2 cellular contexts compared by ENCODE assay signal in the genomic region with DNA sequence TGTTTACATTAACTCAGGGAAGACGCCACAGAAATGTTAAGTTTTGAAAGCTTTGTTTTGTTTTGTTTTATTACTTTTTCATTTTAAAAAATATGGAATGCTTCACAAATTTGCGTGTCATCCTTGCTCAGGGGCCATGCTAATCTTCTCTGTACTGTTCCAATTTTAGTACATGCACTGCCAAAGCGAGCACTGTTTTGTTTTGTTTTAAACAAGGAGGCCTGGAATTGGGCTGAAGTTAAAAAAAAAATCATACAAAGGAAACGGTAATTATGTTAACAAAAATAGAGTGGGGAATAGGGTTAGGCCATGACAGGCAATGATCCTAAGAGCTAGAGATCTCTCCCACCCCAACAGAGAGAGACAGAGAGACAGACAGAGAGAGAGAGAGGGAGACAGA.
TF ChIP-seq lines count a peak whose summit lies in the region.

No MANE protein-coding gene starts in this region.

TF ChIP-seq in HepG2, 621 proteins besides CTCF, POLR2A, EP300 and RAD21:
- TF ChIP-seq, protein P1, sequence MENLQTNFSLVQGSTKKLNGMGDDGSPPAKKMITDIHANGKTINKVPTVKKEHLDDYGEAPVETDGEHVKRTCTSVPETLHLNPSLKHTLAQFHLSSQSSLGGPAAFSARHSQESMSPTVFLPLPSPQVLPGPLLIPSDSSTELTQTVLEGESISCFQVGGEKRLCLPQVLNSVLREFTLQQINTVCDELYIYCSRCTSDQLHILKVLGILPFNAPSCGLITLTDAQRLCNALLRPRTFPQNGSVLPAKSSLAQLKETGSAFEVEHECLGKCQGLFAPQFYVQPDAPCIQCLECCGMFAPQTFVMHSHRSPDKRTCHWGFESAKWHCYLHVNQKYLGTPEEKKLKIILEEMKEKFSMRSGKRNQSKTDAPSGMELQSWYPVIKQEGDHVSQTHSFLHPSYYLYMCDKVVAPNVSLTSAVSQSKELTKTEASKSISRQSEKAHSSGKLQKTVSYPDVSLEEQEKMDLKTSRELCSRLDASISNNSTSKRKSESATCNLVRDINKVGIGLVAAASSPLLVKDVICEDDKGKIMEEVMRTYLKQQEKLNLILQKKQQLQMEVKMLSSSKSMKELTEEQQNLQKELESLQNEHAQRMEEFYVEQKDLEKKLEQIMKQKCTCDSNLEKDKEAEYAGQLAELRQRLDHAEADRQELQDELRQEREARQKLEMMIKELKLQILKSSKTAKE (CRISPR knock-in tag; IDR thresholded peaks at IDR 0.05; ENCODE audit: borderline replicate concordance) = no peak
- TF ChIP-seq PHF20 (CRISPR knock-in tag; IDR thresholded peaks at IDR 0.05) = no peak
- no peak for TF ChIP-seq KAT8 (CRISPR knock-in tag; IDR thresholded peaks at IDR 0.05)
- no peak for TF ChIP-seq MIER3 (CRISPR knock-in tag; IDR thresholded peaks at IDR 0.05; ENCODE audit: borderline replicate concordance)
- TF ChIP-seq ZNF44 (CRISPR knock-in tag; IDR thresholded peaks at IDR 0.05) = no peak
- TF ChIP-seq ZNF260 (CRISPR knock-in tag; IDR thresholded peaks at IDR 0.05; ENCODE audit: borderline replicate concordance, low read depth) = no peak
- TF ChIP-seq SMAD9 (CRISPR knock-in tag; IDR thresholded peaks at IDR 0.05) = no peak
- no peak for TF ChIP-seq DR1 (CRISPR knock-in tag; IDR thresholded peaks at IDR 0.05)
- TF ChIP-seq ZNF17 (CRISPR knock-in tag; IDR thresholded peaks at IDR 0.05) = no peak
- TF ChIP-seq ERF (CRISPR knock-in tag; IDR thresholded peaks at IDR 0.05) = no peak
- TF ChIP-seq ATRX (CRISPR knock-in tag; IDR thresholded peaks at IDR 0.05; ENCODE audit: borderline replicate concordance) = no peak
- TF ChIP-seq ZKSCAN1 (IDR thresholded peaks at IDR 0.05; ENCODE audit: low read length) = no peak
- TF ChIP-seq ZNF543 (CRISPR knock-in tag; IDR thresholded peaks at IDR 0.05) = no peak
- TF ChIP-seq ELF1 (CRISPR knock-in tag; IDR thresholded peaks at IDR 0.05) = no peak
- TF ChIP-seq, protein P2, sequence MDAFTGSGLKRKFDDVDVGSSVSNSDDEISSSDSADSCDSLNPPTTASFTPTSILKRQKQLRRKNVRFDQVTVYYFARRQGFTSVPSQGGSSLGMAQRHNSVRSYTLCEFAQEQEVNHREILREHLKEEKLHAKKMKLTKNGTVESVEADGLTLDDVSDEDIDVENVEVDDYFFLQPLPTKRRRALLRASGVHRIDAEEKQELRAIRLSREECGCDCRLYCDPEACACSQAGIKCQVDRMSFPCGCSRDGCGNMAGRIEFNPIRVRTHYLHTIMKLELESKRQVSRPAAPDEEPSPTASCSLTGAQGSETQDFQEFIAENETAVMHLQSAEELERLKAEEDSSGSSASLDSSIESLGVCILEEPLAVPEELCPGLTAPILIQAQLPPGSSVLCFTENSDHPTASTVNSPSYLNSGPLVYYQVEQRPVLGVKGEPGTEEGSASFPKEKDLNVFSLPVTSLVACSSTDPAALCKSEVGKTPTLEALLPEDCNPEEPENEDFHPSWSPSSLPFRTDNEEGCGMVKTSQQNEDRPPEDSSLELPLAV (CRISPR knock-in tag; conservative IDR thresholded peaks at IDR 0.05; ENCODE audit: low read depth) = no peak
- TF ChIP-seq ZEB1 (IDR thresholded peaks at IDR 0.05; ENCODE audit: insufficient replicate concordance, low read depth) = no peak
- TF ChIP-seq, protein P3, sequence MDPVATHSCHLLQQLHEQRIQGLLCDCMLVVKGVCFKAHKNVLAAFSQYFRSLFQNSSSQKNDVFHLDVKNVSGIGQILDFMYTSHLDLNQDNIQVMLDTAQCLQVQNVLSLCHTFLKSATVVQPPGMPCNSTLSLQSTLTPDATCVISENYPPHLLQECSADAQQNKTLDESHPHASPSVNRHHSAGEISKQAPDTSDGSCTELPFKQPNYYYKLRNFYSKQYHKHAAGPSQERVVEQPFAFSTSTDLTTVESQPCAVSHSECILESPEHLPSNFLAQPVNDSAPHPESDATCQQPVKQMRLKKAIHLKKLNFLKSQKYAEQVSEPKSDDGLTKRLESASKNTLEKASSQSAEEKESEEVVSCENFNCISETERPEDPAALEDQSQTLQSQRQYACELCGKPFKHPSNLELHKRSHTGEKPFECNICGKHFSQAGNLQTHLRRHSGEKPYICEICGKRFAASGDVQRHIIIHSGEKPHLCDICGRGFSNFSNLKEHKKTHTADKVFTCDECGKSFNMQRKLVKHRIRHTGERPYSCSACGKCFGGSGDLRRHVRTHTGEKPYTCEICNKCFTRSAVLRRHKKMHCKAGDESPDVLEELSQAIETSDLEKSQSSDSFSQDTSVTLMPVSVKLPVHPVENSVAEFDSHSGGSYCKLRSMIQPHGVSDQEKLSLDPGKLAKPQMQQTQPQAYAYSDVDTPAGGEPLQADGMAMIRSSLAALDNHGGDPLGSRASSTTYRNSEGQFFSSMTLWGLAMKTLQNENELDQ (CRISPR knock-in tag; IDR thresholded peaks at IDR 0.05; ENCODE audit: borderline replicate concordance) = no peak
- no peak for TF ChIP-seq EEA1 (CRISPR knock-in tag; IDR thresholded peaks at IDR 0.05; ENCODE audit: borderline replicate concordance)
- TF ChIP-seq, protein P4, sequence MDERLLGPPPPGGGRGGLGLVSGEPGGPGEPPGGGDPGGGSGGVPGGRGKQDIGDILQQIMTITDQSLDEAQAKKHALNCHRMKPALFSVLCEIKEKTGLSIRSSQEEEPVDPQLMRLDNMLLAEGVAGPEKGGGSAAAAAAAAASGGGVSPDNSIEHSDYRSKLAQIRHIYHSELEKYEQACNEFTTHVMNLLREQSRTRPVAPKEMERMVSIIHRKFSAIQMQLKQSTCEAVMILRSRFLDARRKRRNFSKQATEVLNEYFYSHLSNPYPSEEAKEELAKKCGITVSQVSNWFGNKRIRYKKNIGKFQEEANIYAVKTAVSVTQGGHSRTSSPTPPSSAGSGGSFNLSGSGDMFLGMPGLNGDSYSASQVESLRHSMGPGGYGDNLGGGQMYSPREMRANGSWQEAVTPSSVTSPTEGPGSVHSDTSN (CRISPR knock-in tag; IDR thresholded peaks at IDR 0.05) = no peak
- no peak for TF ChIP-seq REL (CRISPR knock-in tag; conservative IDR thresholded peaks at IDR 0.05)

TF ChIP-seq in HEK293T, 16 proteins besides CTCF, POLR2A, EP300 and RAD21 (continued from another document):
- no peak for TF ChIP-seq L3MBTL2 (conservative IDR thresholded peaks at IDR 0.05)
TF ChIP-seq in HEK293T: peak in this region for 0.
